In the genomic region with DNA sequence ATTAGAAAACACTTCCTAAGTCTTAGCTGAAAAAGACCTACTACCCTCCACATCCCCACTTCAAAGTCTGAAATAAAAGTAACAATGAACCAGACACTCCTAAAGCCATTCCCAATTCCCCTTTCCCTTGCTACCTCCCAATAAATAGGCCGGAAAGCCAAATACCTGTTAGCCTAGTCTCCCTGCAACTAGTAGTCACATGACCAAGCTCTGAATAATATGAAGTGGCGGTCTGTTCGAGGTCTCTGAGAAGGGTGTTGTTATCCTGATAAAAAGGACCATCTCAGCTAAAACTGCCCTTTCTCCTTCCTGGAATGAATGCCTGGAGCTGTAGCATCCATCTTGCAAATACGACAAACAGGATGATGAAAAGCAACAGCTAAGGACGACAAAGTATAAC, we compare ENCODE assay signal across 11 cellular contexts. TPM values are rescaled to one million over a fixed set of nuclear protein-coding genes. Genes with fewer than 3 reads are reported as not detected.
DNase-seq lines count a peak whose midpoint lies in the region; ATAC-seq and TF ChIP-seq lines count a peak whose summit lies in the region.
"Had no signal": no experiment of that assay in that cellular context is flagged by ENCODE, and none has a peak within 500 bp of the region (broad histone marks: within the 10 kb centered on the region; RNA-seq: fewer than 3 reads in every experiment).

No MANE protein-coding gene starts in this region.

- H3K4me1 ChIP-seq in SK-N-SH (ENCODE audit: control insufficient read depth in 1 of 2, insufficient read depth in 2 of 2, low read depth in 1 of 2, low read length in 1 of 2) (peaks cover 6 to 45% of the 10 kb centered on the region in 2 experiments; a peak in 3 of 4 replicates), foreskin keratinocyte (peaks cover 45% of the 10 kb centered on the region), trophoblast cell (ENCODE audit: control insufficient read depth in 1 of 2, insufficient read depth in 2 of 2, low read length in 2 of 2) (peaks cover 0 to 9% of the 10 kb centered on the region in 2 experiments)
- H3K4me1 ChIP-seq in effector memory CD4-positive, alpha-beta T cell (ENCODE audit: control insufficient read depth, insufficient read depth, low read length, poor library complexity, severe bottlenecking) = peaks cover 39% of the 10 kb centered on the region

- H3K36me3 ChIP-seq in SK-N-SH (replicated peaks in 1 of 2; ENCODE audit: control insufficient read depth in 1 of 2, insufficient read depth in 2 of 2, low read length in 1 of 2) (peaks cover 40 to 49% of the 10 kb centered on the region in 2 experiments), SU-DHL-6 (ENCODE audit: low read length) (peaks cover 23% of the 10 kb centered on the region; the same call in 1 of the 2 replicates), trophoblast cell (ENCODE audit: control insufficient read depth in 1 of 2, insufficient read depth in 2 of 2, low read length in 2 of 2) (peaks cover 2 to 10% of the 10 kb centered on the region in 2 experiments)
- peaks cover 6% of the 10 kb centered on the region for H3K36me3 ChIP-seq in effector memory CD4-positive, alpha-beta T cell (ENCODE audit: control insufficient read depth, insufficient read depth, low read length)

- no peaks in the 10 kb centered on the region for H3K9me3 ChIP-seq in SK-N-SH
- no peaks in the 10 kb centered on the region for H3K9me3 ChIP-seq in SU-DHL-6 (ENCODE audit: insufficient read depth, low read length)
- no peaks in the 10 kb centered on the region for H3K9me3 ChIP-seq in trophoblast cell (ENCODE audit: insufficient read depth, low read depth, low read length)
- no peaks in the 10 kb centered on the region for H3K9me3 ChIP-seq in effector memory CD4-positive, alpha-beta T cell (ENCODE audit: control insufficient read depth, low read length)

- ATAC-seq in SK-N-SH treated with all-trans-retinoic acid at 6 μM for 48 hours (no peak), foreskin keratinocyte (peak; percentile 31), HG03095 (IDR thresholded peaks at IDR 0.05; ENCODE audit: unreplicated experiment) (no peak)
- ATAC-seq: Panc1 had no signal

- H3K14ac ChIP-seq in trophoblast cell (ENCODE audit: low read length) = no peak overlapping the region

- DNase-seq in SK-N-SH = no peak
- DNase-seq in foreskin keratinocyte = peak in 1 of 2 donors; percentile 39
- DNase-seq in trophoblast cell = no peak
- DNase-seq in amniotic stem cell (lab: John Stamatoyannopoulos, UW) = no peak
- DNase-seq in effector memory CD4-positive, alpha-beta T cell = no peak
- DNase-seq: NCI-H187 had no signal

- H3K9me2 ChIP-seq in SK-N-SH (no peaks in the 10 kb centered on the region), SU-DHL-6 (replicated peaks; ENCODE audit: insufficient read depth, low read length) (no peaks in the 10 kb centered on the region)

- no peak overlapping the region for H4K91ac ChIP-seq in trophoblast cell (ENCODE audit: low read depth, low read length)

- peak overlapping the region; percentile 47 for H3K4ac ChIP-seq in trophoblast cell (ENCODE audit: low read depth, low read length)

- H3K27ac ChIP-seq in SK-N-SH (ENCODE audit: low read depth in 2 of 2, low read length in 1 of 2) = peak overlapping the region in 1 of 2 experiments; percentile 30; a peak in 2 of 4 replicates
- no peak overlapping the region for H3K27ac ChIP-seq in SU-DHL-6 (ENCODE audit: low read depth, low read length)
- peak overlapping the region; percentile 30 for H3K27ac ChIP-seq in foreskin keratinocyte
- no peak overlapping the region for H3K27ac ChIP-seq in trophoblast cell (ENCODE audit: low read depth, low read length)
- no peak overlapping the region for H3K27ac ChIP-seq in effector memory CD4-positive, alpha-beta T cell (ENCODE audit: insufficient read depth, low read length, poor library complexity, severe bottlenecking)
- H3K27ac ChIP-seq: HL-60 had no signal

- H3K79me1 ChIP-seq in trophoblast cell (ENCODE audit: low read length) = no peaks in the 10 kb centered on the region

- POLR2A ChIA-PET in SK-N-SH (lab: Yijun Ruan, JAX) = interaction anchor here (0.6 kb wide), 1 partner anchor 54 kb away, joined by 3 read pairs; no protein-coding TSS in a partner anchor

- TF ChIP-seq EP300 in SK-N-SH (IDR thresholded peaks at IDR 0.05; ENCODE audit: borderline replicate concordance in 1 of 2, low read depth in 1 of 2, low read length in 1 of 2) = no peak

- TF ChIP-seq CTCF in SK-N-SH (IDR thresholded peaks at IDR 0.05) = no peak
- no peak for TF ChIP-seq CTCF in SU-DHL-6 (IDR thresholded peaks at IDR 0.05; ENCODE audit: insufficient read depth, low read length, poor library complexity, severe bottlenecking)
- TF ChIP-seq CTCF in foreskin keratinocyte (conservative IDR thresholded peaks at IDR 0.05) = no peak

- H3K27me3 ChIP-seq in SK-N-SH (ENCODE audit: insufficient read depth) (no peaks in the 10 kb centered on the region), SU-DHL-6 (ENCODE audit: low read length) (no peaks in the 10 kb centered on the region), foreskin keratinocyte (no peaks in the 10 kb centered on the region), trophoblast cell (ENCODE audit: insufficient read depth, low read length) (no peaks in the 10 kb centered on the region)
- H3K27me3 ChIP-seq in effector memory CD4-positive, alpha-beta T cell (replicated peaks; ENCODE audit: control insufficient read depth, insufficient read depth, low read length, poor library complexity, severe bottlenecking) = no peaks in the 10 kb centered on the region

- TF ChIP-seq RAD21 in SK-N-SH (IDR thresholded peaks at IDR 0.05; ENCODE audit: low read length) = no peak

- H2AFZ ChIP-seq in SK-N-SH (ENCODE audit: low read depth) = no peak overlapping the region
- no peak overlapping the region for H2AFZ ChIP-seq in SU-DHL-6 (ENCODE audit: low read depth, low read length, severe bottlenecking)
- H2AFZ ChIP-seq in trophoblast cell (ENCODE audit: insufficient read depth, low read length, poor library complexity) = no peak overlapping the region

- H3K18ac ChIP-seq in trophoblast cell (ENCODE audit: low read length) = no peak overlapping the region

- no peak overlapping the region for H2BK12ac ChIP-seq in trophoblast cell (ENCODE audit: low read length)

- H3K4me3 ChIP-seq in SK-N-SH (ENCODE audit: low read depth in 2 of 2, low read length in 1 of 2) (no peak overlapping the region), SU-DHL-6 (ENCODE audit: insufficient read depth, low read length, poor library complexity, severe bottlenecking) (no peak overlapping the region), trophoblast cell (ENCODE audit: low read depth, low read length) (no peak overlapping the region)
- H3K4me3 ChIP-seq in effector memory CD4-positive, alpha-beta T cell (ENCODE audit: insufficient read depth, low read depth, low read length, poor library complexity, severe bottlenecking) = no peak overlapping the region

- CTCF ChIA-PET in SK-N-SH (lab: Yijun Ruan, JAX) = interaction anchor here (2.3 kb wide), 1 partner anchor 21 kb away, joined by 6 read pairs; no protein-coding TSS in a partner anchor

- no peak overlapping the region for H3K4me2 ChIP-seq in SK-N-SH
- H3K4me2 ChIP-seq in SU-DHL-6 (ENCODE audit: low read depth, low read length, poor library complexity, severe bottlenecking) = peak overlapping the region; percentile 88
- peak overlapping the region; percentile 37 for H3K4me2 ChIP-seq in trophoblast cell (ENCODE audit: low read length)

- H2BK120ac ChIP-seq in trophoblast cell (ENCODE audit: insufficient read depth, low read length, poor library complexity) = no peak overlapping the region

- H2AK5ac ChIP-seq in trophoblast cell (ENCODE audit: low read length) = no peak overlapping the region

- no peak overlapping the region for H3K9ac ChIP-seq in SK-N-SH
- H3K9ac ChIP-seq in SU-DHL-6 (ENCODE audit: low read length) = no peak overlapping the region
- H3K9ac ChIP-seq in trophoblast cell (ENCODE audit: low read length) = no peak overlapping the region

- peaks cover 11% of the 10 kb centered on the region for H3F3A ChIP-seq in SK-N-SH (replicated peaks; ENCODE audit: insufficient read depth)
- peaks cover 2% of the 10 kb centered on the region; the same call in 1 of the 2 replicates for H3F3A ChIP-seq in SU-DHL-6 (ENCODE audit: insufficient read depth)

- 91% methylated on average over 5 of the region's 5 CpGs for WGBS in SK-N-SH (ENCODE audit: low lambda C conversion rate)
- no CpG with 5 or more reads among the region's 5 CpGs for WGBS in trophoblast cell (ENCODE audit: extremely low coverage, insufficient coverage, insufficient read length)

- H4K20me1 ChIP-seq in SK-N-SH (ENCODE audit: insufficient read depth) (peaks cover 100% of the 10 kb centered on the region), SU-DHL-6 (ENCODE audit: low read depth, low read length) (peaks cover 87% of the 10 kb centered on the region)

- no peak overlapping the region for H3K23ac ChIP-seq in trophoblast cell (ENCODE audit: low read length)

- no peak overlapping the region for H4K12ac ChIP-seq in trophoblast cell (ENCODE audit: low read depth, low read length)

- no peak overlapping the region for H2BK5ac ChIP-seq in trophoblast cell (ENCODE audit: low read depth, low read length, poor library complexity)

- peaks cover 100% of the 10 kb centered on the region for H3K79me2 ChIP-seq in SK-N-SH (ENCODE audit: insufficient read depth)
- peaks cover 99% of the 10 kb centered on the region for H3K79me2 ChIP-seq in SU-DHL-6 (ENCODE audit: insufficient read depth, low read length)
- H3K79me2 ChIP-seq in trophoblast cell (ENCODE audit: control insufficient read depth, insufficient read depth, low read length, poor library complexity) = peaks cover 13% of the 10 kb centered on the region

- no peak overlapping the region for H4K8ac ChIP-seq in trophoblast cell (ENCODE audit: low read depth, low read length)

TF ChIP-seq in SK-N-SH, 30 proteins besides CTCF, POLR2A, EP300 and RAD21 (continues in another document):
- no peak for TF ChIP-seq EZH2phosphoT487 (IDR thresholded peaks at IDR 0.05; ENCODE audit: borderline replicate concordance, low read depth)

TF ChIP-seq in SK-N-SH treated with all-trans-retinoic acid at 6 μM for 48 hours, 23 proteins besides CTCF, POLR2A, EP300 and RAD21:
- TF ChIP-seq TCF4 (CRISPR knock-in tag; IDR thresholded peaks at IDR 0.05; ENCODE audit: borderline replicate concordance) (no peak), PPARA (CRISPR knock-in tag; IDR thresholded peaks at IDR 0.05; ENCODE audit: borderline replicate concordance) (no peak), ISL1 (CRISPR knock-in tag; IDR thresholded peaks at IDR 0.05) (no peak), ZNF8 (CRISPR knock-in tag; IDR thresholded peaks at IDR 0.05) (no peak), GLIS3 (CRISPR knock-in tag; IDR thresholded peaks at IDR 0.05) (no peak)

RNA-seq across cellular contexts. Expression of a gene that starts 6.1 kb away (rescaled TPM):
- polyA plus RNA-seq in SK-N-SH (2012; rRNA removed) (15.7 and 18.2 TPM in 2 replicates), foreskin keratinocyte (23.8 and 26.9 TPM in 2 replicates)
- polyA plus RNA-seq in SK-N-SH (2012; cell fraction: cytosol; rRNA removed) = 26.0 and 34.5 TPM in 2 replicates
- polyA plus RNA-seq in SK-N-SH (2012; cell fraction: nucleus; rRNA removed) = 8.1 and 17.2 TPM in 2 replicates
- total RNA-seq in foreskin keratinocyte = 128 and 129 TPM in 2 replicates
- polyA plus RNA-seq in trophoblast cell (2013) = 99.0 and 102 TPM in 2 replicates
